Comparison of ENCODE assay signal across 1 cellular context in genomic region chr22:24521791-24522245, GRCh38.
TF ChIP-seq lines count a peak whose summit lies in the region.

No MANE protein-coding gene starts in this region.

TF ChIP-seq in GM12878, 131 proteins besides CTCF, POLR2A, EP300 and RAD21 (continued from another document):
- TF ChIP-seq RELB (IDR thresholded peaks at IDR 0.05; ENCODE audit: low read depth): 0 out of 2 replicates have a peak, but pooled peaks have one; percentile 22
- no peak for TF ChIP-seq NBN (IDR thresholded peaks at IDR 0.05)
- peak; percentile 65; the same call in 1 of the 2 replicates for TF ChIP-seq SMC3 (IDR thresholded peaks at IDR 0.05; ENCODE audit: borderline replicate concordance, low read length)
- TF ChIP-seq EED (IDR thresholded peaks at IDR 0.05; ENCODE audit: low read depth): peak; percentile 34; the same call in 1 of the 2 replicates
- TF ChIP-seq SMARCA5 (IDR thresholded peaks at IDR 0.05): peak; percentile 61; the same call in 1 of the 2 replicates
- no peak for TF ChIP-seq ZNF592 (IDR thresholded peaks at IDR 0.05)
- TF ChIP-seq RB1 (IDR thresholded peaks at IDR 0.05; ENCODE audit: borderline replicate concordance): peak; percentile 21; the same call in 1 of the 2 replicates
- peak; percentile 44 for TF ChIP-seq IKZF1 (conservative IDR thresholded peaks at IDR 0.05)
- 0 out of 2 replicates have a peak, but pooled peaks have one; percentile 19 for TF ChIP-seq YY1 (IDR thresholded peaks at IDR 0.05; ENCODE audit: low read depth, low read length)
- TF ChIP-seq IKZF2 (IDR thresholded peaks at IDR 0.05): peak in 1 of 2 experiments; percentile 24; a peak in 1 of 4 replicates
